Comparison of ENCODE assay signal across 1 cellular context in the genomic region with DNA sequence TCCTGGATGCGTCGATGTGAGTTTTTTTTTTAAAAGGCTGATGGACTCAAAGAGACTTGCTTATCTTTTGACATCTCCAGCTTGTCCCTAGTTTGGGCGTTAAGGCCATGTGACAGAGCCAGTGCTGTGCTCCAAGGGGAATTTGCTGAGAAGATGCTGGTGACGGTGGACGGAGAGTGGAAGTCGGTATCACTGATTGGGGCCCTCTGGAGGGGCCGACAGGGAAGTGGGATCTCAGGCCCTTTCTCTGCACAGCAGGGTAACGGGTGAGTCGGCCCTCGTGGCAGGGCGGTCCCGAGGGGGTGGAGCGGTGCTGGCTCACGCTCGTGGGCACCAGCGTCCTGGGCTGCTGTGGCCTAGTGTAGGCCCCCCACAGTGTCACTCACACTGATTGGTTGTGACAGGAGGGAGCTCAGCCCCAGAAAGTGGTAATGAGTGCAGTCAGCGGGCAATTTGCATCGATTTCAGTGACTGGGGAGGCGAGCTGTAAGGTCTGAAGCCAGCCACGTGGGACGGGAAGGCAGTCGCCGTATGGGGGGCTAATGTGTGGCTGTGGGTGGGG.
A peak's percentile ranks its signal among the peaks of the same experiment; 100 is the strongest.
TF ChIP-seq lines count a peak whose summit lies in the region.

No MANE protein-coding gene starts in this region.

TF ChIP-seq in HepG2, 621 proteins besides CTCF, POLR2A, EP300 and RAD21 (continued from another document):
- TF ChIP-seq ZNF580 (CRISPR knock-in tag; IDR thresholded peaks at IDR 0.05; ENCODE audit: borderline replicate concordance, low read depth) (no peak), ZNF687 (CRISPR knock-in tag; IDR thresholded peaks at IDR 0.05) (peak; percentile 11; the same call in 1 of the 2 replicates)
